In genomic region chr1:147084273-147085096, GRCh38 we compare ENCODE assay signal across 8 cellular contexts.
DNase-seq lines count a peak whose midpoint lies in the region; ATAC-seq, FAIRE-seq and TF ChIP-seq lines count a peak whose summit lies in the region.

No MANE protein-coding gene starts in this region.

- H3K27ac Mint-ChIP-seq in activated CD4-positive, alpha-beta T cell treated with anti-CD3 and anti-CD28 coated beads for 36 hours, result peak overlapping the region; percentile 100
- H3K27ac Mint-ChIP-seq in dendritic cell treated with granulocyte-macrophage colony-stimulating factor and Interleukin-4, amounts not matched to agents 40 ng/mL and 50 ng/mL, for 4 days, result peak overlapping the region; percentile 87

- POLR2A ChIA-PET in activated CD4-positive, alpha-beta T cell treated with anti-CD3 and anti-CD28 coated beads for 36 hours (lab: Charles Lee), result interaction anchor here (0.7 to 2.2 kb wide), 30 partner anchors 8 to 1619 kb away, joined by 3 to 41 read pairs (median 6); partner anchors contain the start of genes BCL9, CHD1L and PRKAB2

- no peak for TF ChIP-seq CTCF in liver (IDR thresholded peaks at IDR 0.05; ENCODE audit: low read depth, low read length, missing input control)

- peak overlapping the region; percentile 30 to 61 (median 56) for H3K4me3 ChIP-seq in liver (ENCODE audit: low read depth in 1 of 3, low read length in 3 of 3)

- ATAC-seq in GM18498 (IDR thresholded peaks at IDR 0.05; ENCODE audit: unreplicated experiment), result peak; percentile 81
- ATAC-seq in HG02870 (IDR thresholded peaks at IDR 0.05; ENCODE audit: unreplicated experiment), result peak; percentile 68
- ATAC-seq in activated CD4-positive, alpha-beta T cell treated with anti-CD3 and anti-CD28 coated beads for 36 hours, result peak; percentile 88

- peak overlapping the region; percentile 80 for H3K4me3 Mint-ChIP-seq in activated CD4-positive, alpha-beta T cell treated with anti-CD3 and anti-CD28 coated beads for 36 hours
- peak overlapping the region; percentile 82 for H3K4me3 Mint-ChIP-seq in dendritic cell treated with granulocyte-macrophage colony-stimulating factor and Interleukin-4, amounts not matched to agents 40 ng/mL and 50 ng/mL, for 4 days

- CTCF ChIA-PET in activated CD4-positive, alpha-beta T cell treated with anti-CD3 and anti-CD28 coated beads for 36 hours (lab: Charles Lee), result interaction anchor here (0.6 to 2.1 kb wide), 4 partner anchors 58 to 1179 kb away, joined by 3 to 8 read pairs (median 4); partner anchors contain the start of gene CHD1L

- DNase-seq in NCI-H2107 treated with DMSO at 0.1 percent for 48 hours (lab: John Stamatoyannopoulos, UW; ENCODE audit: unreplicated experiment) (peak; percentile 81), frontal cortex (ENCODE audit: low spot score in 2 of 2) (no peak)
- DNase-seq in activated CD4-positive, alpha-beta T cell treated with anti-CD3 and anti-CD28 coated beads for 36 hours, result peak; percentile 95
- DNase-seq in stimulated activated CD4-positive, alpha-beta T cell treated with anti-CD3 and anti-CD28 coated beads, Interleukin-2, amount 100 ng/mL, for 48 hours, result peak; percentile 72 to 76

- H3K36me3 Mint-ChIP-seq in activated CD4-positive, alpha-beta T cell treated with anti-CD3 and anti-CD28 coated beads for 36 hours (ENCODE audit: low read depth), result no peaks in the 10 kb centered on the region
- H3K36me3 Mint-ChIP-seq in dendritic cell treated with granulocyte-macrophage colony-stimulating factor and Interleukin-4, amounts not matched to agents 40 ng/mL and 50 ng/mL, for 4 days (ENCODE audit: low read depth), result no peaks in the 10 kb centered on the region

- peak overlapping the region; percentile 77 to 82 for H3K27ac ChIP-seq in liver (ENCODE audit: low read depth in 1 of 2, low read length in 2 of 2)

- WGBS in liver, result under 1% methylated on average over 51 of the region's 51 CpGs

- no peak for FAIRE-seq in frontal cortex (lab: Jason Lieb, UNC)

- H3K9me3 ChIP-seq in liver (ENCODE audit: control insufficient read depth in 4 of 4, low read length in 3 of 4), result peaks cover 0 to 1% (median 0%) of the 10 kb centered on the region in 4 donors

- peaks cover 5% of the 10 kb centered on the region for H3K9me3 Mint-ChIP-seq in activated CD4-positive, alpha-beta T cell treated with anti-CD3 and anti-CD28 coated beads for 36 hours (ENCODE audit: low read depth)
- H3K9me3 Mint-ChIP-seq in dendritic cell treated with granulocyte-macrophage colony-stimulating factor and Interleukin-4, amounts not matched to agents 40 ng/mL and 50 ng/mL, for 4 days, result no peaks in the 10 kb centered on the region

- intact Hi-C loops in activated CD4-positive, alpha-beta T cell treated with anti-CD3 and anti-CD28 coated beads for 36 hours (cut with DNase I, micrococcal nuclease), result loop anchor here (1.0 to 5.0 kb wide), 6 partner anchors 38 to 460 kb away; partner anchors contain the start of genes CHD1L (in 2 of the 2) and PRKAB2 (in 2 of the 2)
- intact Hi-C loops in dendritic cell treated with granulocyte-macrophage colony-stimulating factor and Interleukin-4, amounts not matched to agents 40 ng/mL and 50 ng/mL, for 4 days (cut with micrococcal nuclease), result loop anchor here (10.0 kb wide), 1 partner anchor 160 kb away; the partner anchor contains the start of gene CHD1L

- H3K36me3 ChIP-seq in liver (ENCODE audit: control insufficient read depth in 4 of 4, insufficient read depth in 3 of 4, low read depth in 1 of 4, low read length in 3 of 4), result no peaks in the 10 kb centered on the region

- peaks cover 44% of the 10 kb centered on the region for H3K27me3 Mint-ChIP-seq in activated CD4-positive, alpha-beta T cell treated with anti-CD3 and anti-CD28 coated beads for 36 hours
- peaks cover 69% of the 10 kb centered on the region for H3K27me3 Mint-ChIP-seq in dendritic cell treated with granulocyte-macrophage colony-stimulating factor and Interleukin-4, amounts not matched to agents 40 ng/mL and 50 ng/mL, for 4 days

- H3K4me1 Mint-ChIP-seq in activated CD4-positive, alpha-beta T cell treated with anti-CD3 and anti-CD28 coated beads for 36 hours, result peaks cover 29% of the 10 kb centered on the region
- H3K4me1 Mint-ChIP-seq in dendritic cell treated with granulocyte-macrophage colony-stimulating factor and Interleukin-4, amounts not matched to agents 40 ng/mL and 50 ng/mL, for 4 days (ENCODE audit: low read depth), result peaks cover 34% of the 10 kb centered on the region

- no peak for TF ChIP-seq RAD21 in liver (IDR thresholded peaks at IDR 0.05)

- H3K27me3 ChIP-seq in liver (ENCODE audit: control insufficient read depth in 4 of 4, insufficient read depth in 4 of 4, low read length in 3 of 4), result peaks cover 0 to 2% (median 0%) of the 10 kb centered on the region in 4 donors

- peaks cover 0 to 15% (median 9%) of the 10 kb centered on the region in 4 donors for H3K4me1 ChIP-seq in liver (ENCODE audit: control insufficient read depth in 4 of 4, insufficient read depth in 4 of 4, low read length in 3 of 4)

- peak overlapping the region; percentile 66 to 79 for H3K9ac ChIP-seq in liver (ENCODE audit: low read depth in 1 of 2, low read length in 2 of 2)

TF ChIP-seq in liver, 16 proteins besides CTCF, POLR2A, EP300 and RAD21:
- TF ChIP-seq TAF1 (conservative IDR thresholded peaks at IDR 0.05) (no peak), YY1 (IDR thresholded peaks at IDR 0.05) (peak; percentile 27), FOXA1 (IDR thresholded peaks at IDR 0.05) (no peak), ZBTB33 (IDR thresholded peaks at IDR 0.05) (no peak), HNF4G (IDR thresholded peaks at IDR 0.05) (no peak), FOXA2 (IDR thresholded peaks at IDR 0.05) (no peak), REST (IDR thresholded peaks at IDR 0.05) (peak; percentile 75), RXRA (IDR thresholded peaks at IDR 0.05) (peak; percentile 62 to 72), ATF3 (IDR thresholded peaks at IDR 0.05) (no peak), JUND (IDR thresholded peaks at IDR 0.05) (peak; percentile 93 to 99), EGR1 (IDR thresholded peaks at IDR 0.05; ENCODE audit: low read depth in 2 of 2) (peak in 1 of 2 donors; percentile 81), NR2F2 (IDR thresholded peaks at IDR 0.05) (no peak), SP1 (IDR thresholded peaks at IDR 0.05) (peak; percentile 38), HNF4A (conservative IDR thresholded peaks at IDR 0.05) (peak in 1 of 2 donors; percentile 5)
- TF ChIP-seq, protein P1, sequence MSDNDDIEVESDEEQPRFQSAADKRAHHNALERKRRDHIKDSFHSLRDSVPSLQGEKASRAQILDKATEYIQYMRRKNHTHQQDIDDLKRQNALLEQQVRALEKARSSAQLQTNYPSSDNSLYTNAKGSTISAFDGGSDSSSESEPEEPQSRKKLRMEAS (IDR thresholded peaks at IDR 0.05), result no peak

Comparison
In these comparisons a context has a peak if more than half of its experiments do, and no peak if none do; other contexts are left out.
1. DNase-seq: peak in NCI-H2107 treated with DMSO at 0.1 percent for 48 hours (single experiment), activated CD4-positive, alpha-beta T cell treated with anti-CD3 and anti-CD28 coated beads for 36 hours (single experiment) and stimulated activated CD4-positive, alpha-beta T cell treated with anti-CD3 and anti-CD28 coated beads, Interleukin-2, amount 100 ng/mL, for 48 hours (2 of 2); none in frontal cortex (0 of 2).
2. Peak in every context shown above with its lines, with median percentiles within 50 percentile points of each other: ATAC-seq.